In genomic region chr22:21972293-21972779, GRCh38 we compare ENCODE assay signal across 8 cellular contexts. TPM values are rescaled to one million over a fixed set of nuclear protein-coding genes. Genes with fewer than 3 reads are reported as not detected.
DNase-seq lines count a peak whose midpoint lies in the region; ATAC-seq and TF ChIP-seq lines count a peak whose summit lies in the region.

No MANE protein-coding gene starts in this region.

- peak; percentile 71 for DNase-seq in DND-41
- no peak for DNase-seq in LNCaP clone FGC (ENCODE audit: low read depth)
- peak; percentile 83 for DNase-seq in activated CD8-positive, alpha-beta memory T cell treated with anti-CD3 and anti-CD28 coated beads for 24 hours
- DNase-seq in erythroblast (lab: John Stamatoyannopoulos, UW): peak; percentile 56 to 64
- peak; percentile 98 for DNase-seq in osteoblast (ENCODE audit: insufficient read length, low spot score, missing footprints)
- no peak for DNase-seq in NCI-H774 (lab: John Stamatoyannopoulos, UW)
- no peak for DNase-seq in cortex of kidney (lab: John Stamatoyannopoulos, UW)

- peak; percentile 88 for TF ChIP-seq CTCF in DND-41 (IDR thresholded peaks at IDR 0.05; ENCODE audit: borderline replicate concordance, extremely low read depth, low read length, poor library complexity, severe bottlenecking)
- peak; percentile 71 for TF ChIP-seq CTCF in LNCaP clone FGC (IDR thresholded peaks at IDR 0.05; ENCODE audit: control insufficient read depth, extremely low read depth, insufficient read depth)
- peak; percentile 83 for TF ChIP-seq CTCF in osteoblast (IDR thresholded peaks at IDR 0.05; ENCODE audit: extremely low read depth, low read depth, low read length)

- H3K4me1 ChIP-seq in DND-41 (ENCODE audit: insufficient read depth, low read length) (no peaks in the 10 kb centered on the region), osteoblast (ENCODE audit: insufficient read depth, low read length) (no peaks in the 10 kb centered on the region)

- H3K27me3 ChIP-seq in DND-41 (ENCODE audit: insufficient read depth, low read length, poor library complexity) (no peaks in the 10 kb centered on the region), osteoblast (ENCODE audit: insufficient read depth, low read length) (no peaks in the 10 kb centered on the region)

- ATAC-seq in DND-41 (ENCODE audit: insufficient read depth, low read depth) (peak; percentile 88), GM19035 (IDR thresholded peaks at IDR 0.05; ENCODE audit: unreplicated experiment) (no peak)

- no peak overlapping the region for H2AFZ ChIP-seq in DND-41 (ENCODE audit: low read depth, low read length)
- no peak overlapping the region for H2AFZ ChIP-seq in osteoblast (ENCODE audit: low read length)

- H4K20me1 ChIP-seq in DND-41 (ENCODE audit: insufficient read depth, low read length) (peaks cover 9% of the 10 kb centered on the region), osteoblast (ENCODE audit: insufficient read depth, low read length) (peaks cover 28% of the 10 kb centered on the region)

- H3K36me3 ChIP-seq in DND-41 (ENCODE audit: insufficient read depth, low read length) (peaks cover 80% of the 10 kb centered on the region), osteoblast (ENCODE audit: insufficient read depth, low read length) (peaks cover 56% of the 10 kb centered on the region)

- H3K9ac ChIP-seq in DND-41 (ENCODE audit: low read depth, low read length): no peak overlapping the region

- H3K4me3 ChIP-seq in DND-41 (ENCODE audit: low read depth in 1 of 2, low read length in 2 of 2) (no peak overlapping the region), LNCaP clone FGC (ENCODE audit: low read depth, low read length) (no peak overlapping the region), osteoblast (ENCODE audit: insufficient read depth, low read length) (no peak overlapping the region)

- H3K4me2 ChIP-seq in DND-41 (ENCODE audit: insufficient read depth, low read length) (no peak overlapping the region), osteoblast (ENCODE audit: insufficient read depth, low read length) (no peak overlapping the region)

- no peak for TF ChIP-seq POLR2A in erythroblast (IDR thresholded peaks at IDR 0.05; ENCODE audit: low read length)

- H3K9me3 ChIP-seq in DND-41 (ENCODE audit: insufficient read depth, low read length, severe bottlenecking) (no peaks in the 10 kb centered on the region), osteoblast (ENCODE audit: low read depth, low read length) (no peaks in the 10 kb centered on the region)

- H3K79me2 ChIP-seq in DND-41 (ENCODE audit: insufficient read depth, low read length): peaks cover 2% of the 10 kb centered on the region; the same call in 1 of the 2 replicates
- H3K79me2 ChIP-seq in osteoblast (ENCODE audit: insufficient read depth, low read length): peaks cover 23% of the 10 kb centered on the region

- H3K27ac ChIP-seq in DND-41 (ENCODE audit: low read length) (no peak overlapping the region), osteoblast (ENCODE audit: low read depth, low read length) (no peak overlapping the region)

RNA-seq across cellular contexts. Expression of gene TOP3B, which starts 10.3 kb away (rescaled TPM):
- 27.9 and 33.6 TPM in 2 replicates for total RNA-seq in osteoblast

RNA-seq across cellular contexts. Expression of gene PPM1F, which starts 19.7 kb away (rescaled TPM):
- 22.8 and 24.5 TPM in 2 replicates for total RNA-seq in osteoblast

Comparison
In these comparisons a context has a peak if more than half of its experiments do, and no peak if none do; other contexts are left out.
1. DNase-seq: peak in DND-41 (single experiment), activated CD8-positive, alpha-beta memory T cell treated with anti-CD3 and anti-CD28 coated beads for 24 hours (single experiment), erythroblast (2 of 2) and osteoblast (single experiment); none in LNCaP clone FGC (single experiment), NCI-H774 (single experiment) and cortex of kidney (single experiment).
2. Peak in every context shown above with its lines, with median percentiles within 50 percentile points of each other: CTCF ChIP-seq.